In the genomic region with DNA sequence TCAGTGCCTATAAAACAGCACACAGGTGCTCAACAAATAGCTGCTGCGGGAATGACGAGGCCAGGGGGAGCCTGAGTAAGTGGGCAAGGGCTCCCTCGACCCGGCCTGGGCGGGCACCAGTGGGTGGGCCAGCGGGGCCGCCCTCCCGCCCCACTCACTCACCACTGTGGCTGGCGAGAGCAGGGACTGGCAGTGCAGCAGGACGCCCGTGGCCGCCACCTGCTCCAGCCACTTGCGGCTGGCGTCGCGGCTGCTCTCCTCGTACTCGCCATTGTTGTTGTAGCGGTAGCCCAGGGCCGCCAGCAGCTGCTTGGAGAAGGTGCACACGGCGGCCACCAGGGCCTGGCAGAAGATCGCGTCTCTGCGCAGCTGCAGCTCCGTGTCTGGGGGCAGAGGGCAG, we compare ENCODE assay signal across 1 cellular context.
TF ChIP-seq lines count a peak whose summit lies in the region.

No MANE protein-coding gene starts in this region.

TF ChIP-seq in WTC11, 78 proteins besides CTCF, POLR2A, EP300 and RAD21 (continued from another document):
- TF ChIP-seq RORB (CRISPR knock-in tag; IDR thresholded peaks at IDR 0.05) (no peak), JAZF1 (CRISPR knock-in tag; IDR thresholded peaks at IDR 0.05) (no peak), GABPB1 (CRISPR knock-in tag; IDR thresholded peaks at IDR 0.05) (no peak), OVOL2 (CRISPR knock-in tag; IDR thresholded peaks at IDR 0.05; ENCODE audit: borderline replicate concordance) (no peak), NR3C1 (CRISPR knock-in tag; conservative IDR thresholded peaks at IDR 0.05; ENCODE audit: low read depth) (no peak), FOXK1 (CRISPR knock-in tag; IDR thresholded peaks at IDR 0.05) (no peak)
- TF ChIP-seq, protein P1, sequence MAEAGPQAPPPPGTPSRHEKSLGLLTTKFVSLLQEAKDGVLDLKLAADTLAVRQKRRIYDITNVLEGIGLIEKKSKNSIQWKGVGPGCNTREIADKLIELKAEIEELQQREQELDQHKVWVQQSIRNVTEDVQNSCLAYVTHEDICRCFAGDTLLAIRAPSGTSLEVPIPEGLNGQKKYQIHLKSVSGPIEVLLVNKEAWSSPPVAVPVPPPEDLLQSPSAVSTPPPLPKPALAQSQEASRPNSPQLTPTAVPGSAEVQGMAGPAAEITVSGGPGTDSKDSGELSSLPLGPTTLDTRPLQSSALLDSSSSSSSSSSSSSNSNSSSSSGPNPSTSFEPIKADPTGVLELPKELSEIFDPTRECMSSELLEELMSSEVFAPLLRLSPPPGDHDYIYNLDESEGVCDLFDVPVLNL (CRISPR knock-in tag; IDR thresholded peaks at IDR 0.05; ENCODE audit: borderline replicate concordance, low read depth): no peak
- TF ChIP-seq, protein P2, sequence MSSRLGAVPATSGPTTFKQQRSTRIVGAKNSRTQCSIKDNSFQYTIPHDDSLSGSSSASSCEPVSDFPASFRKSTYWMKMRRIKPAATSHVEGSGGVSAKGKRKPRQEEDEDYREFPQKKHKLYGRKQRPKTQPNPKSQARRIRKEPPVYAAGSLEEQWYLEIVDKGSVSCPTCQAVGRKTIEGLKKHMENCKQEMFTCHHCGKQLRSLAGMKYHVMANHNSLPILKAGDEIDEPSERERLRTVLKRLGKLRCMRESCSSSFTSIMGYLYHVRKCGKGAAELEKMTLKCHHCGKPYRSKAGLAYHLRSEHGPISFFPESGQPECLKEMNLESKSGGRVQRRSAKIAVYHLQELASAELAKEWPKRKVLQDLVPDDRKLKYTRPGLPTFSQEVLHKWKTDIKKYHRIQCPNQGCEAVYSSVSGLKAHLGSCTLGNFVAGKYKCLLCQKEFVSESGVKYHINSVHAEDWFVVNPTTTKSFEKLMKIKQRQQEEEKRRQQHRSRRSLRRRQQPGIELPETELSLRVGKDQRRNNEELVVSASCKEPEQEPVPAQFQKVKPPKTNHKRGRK (CRISPR knock-in tag; IDR thresholded peaks at IDR 0.05; ENCODE audit: borderline replicate concordance): no peak
- TF ChIP-seq, protein P3, sequence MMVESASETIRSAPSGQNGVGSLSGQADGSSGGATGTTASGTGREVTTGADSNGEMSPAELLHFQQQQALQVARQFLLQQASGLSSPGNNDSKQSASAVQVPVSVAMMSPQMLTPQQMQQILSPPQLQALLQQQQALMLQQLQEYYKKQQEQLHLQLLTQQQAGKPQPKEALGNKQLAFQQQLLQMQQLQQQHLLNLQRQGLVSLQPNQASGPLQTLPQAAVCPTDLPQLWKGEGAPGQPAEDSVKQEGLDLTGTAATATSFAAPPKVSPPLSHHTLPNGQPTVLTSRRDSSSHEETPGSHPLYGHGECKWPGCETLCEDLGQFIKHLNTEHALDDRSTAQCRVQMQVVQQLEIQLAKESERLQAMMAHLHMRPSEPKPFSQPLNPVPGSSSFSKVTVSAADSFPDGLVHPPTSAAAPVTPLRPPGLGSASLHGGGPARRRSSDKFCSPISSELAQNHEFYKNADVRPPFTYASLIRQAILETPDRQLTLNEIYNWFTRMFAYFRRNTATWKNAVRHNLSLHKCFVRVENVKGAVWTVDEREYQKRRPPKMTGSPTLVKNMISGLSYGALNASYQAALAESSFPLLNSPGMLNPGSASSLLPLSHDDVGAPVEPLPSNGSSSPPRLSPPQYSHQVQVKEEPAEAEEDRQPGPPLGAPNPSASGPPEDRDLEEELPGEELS (CRISPR knock-in tag; IDR thresholded peaks at IDR 0.05): no peak
